Comparison of ENCODE assay signal across 29 cellular contexts in genomic region chr2:78701546-78701945, GRCh38.
"Had no signal": no experiment of that assay in that cellular context is flagged by ENCODE, and none has a peak within 500 bp of the region (broad histone marks: within the 10 kb centered on the region; RNA-seq: fewer than 3 reads in every experiment).

No MANE protein-coding gene starts in this region.

- H3K4me3 ChIP-seq: esophagus squamous epithelium, gastroesophageal sphincter, heart left ventricle, hepatocyte, lower lobe of right lung, neural progenitor cell, prostate gland, right atrium auricular region, smooth muscle cell, testis, tibial artery had no signal

- H3K27ac ChIP-seq: esophagus squamous epithelium, foreskin keratinocyte, gastroesophageal sphincter, heart left ventricle, hepatocyte, lower lobe of right lung, neural progenitor cell, prostate gland, right atrium auricular region, testis, tibial artery had no signal

- H3K9me3 ChIP-seq: gastroesophageal sphincter, lower lobe of right lung, prostate gland, right atrium auricular region, testis, tibial artery had no signal

- ATAC-seq: effector memory CD8-positive, alpha-beta T cell; foreskin keratinocyte; gastroesophageal sphincter; heart left ventricle; left cardiac atrium; left ventricle myocardium superior; lower lobe of right lung; naive thymus-derived CD4-positive, alpha-beta T cell; sciatic nerve; stimulated activated naive CD8-positive, alpha-beta T cell treated with anti-CD3 and anti-CD28 coated beads, Interleukin-15, amount 100 ng/mL, for 72 hours had no signal

- H3K36me3 ChIP-seq: esophagus squamous epithelium, gastroesophageal sphincter, heart left ventricle, lower lobe of right lung, neural progenitor cell, prostate gland, right atrium auricular region, tibial artery had no signal

- FAIRE-seq: endometrium, urothelium cell line had no signal

- H3K4me2 ChIP-seq: hepatocyte, neural progenitor cell, smooth muscle cell had no signal

- DNase-seq: caudate nucleus; cerebellar nuclear complex; cortex of kidney; effector memory CD8-positive, alpha-beta T cell; erythroblast; esophagus squamous epithelium; foreskin keratinocyte; heart left ventricle; left cardiac atrium; left ventricle myocardium superior; lower lobe of right lung; naive thymus-derived CD4-positive, alpha-beta T cell; stimulated activated CD4-positive, alpha-beta T cell treated with anti-CD3 and anti-CD28 coated beads, Interleukin-12 subunit alpha, Interleukin-12 subunit beta, amount 100 ng/mL, for 4 hours; stimulated activated CD4-positive, alpha-beta T cell treated with anti-CD3 and anti-CD28 coated beads, Interleukin-1b, Interleukin-23, amount 100 ng/mL, for 48 hours; stimulated activated CD4-positive, alpha-beta T cell treated with anti-CD3 and anti-CD28 coated beads, Interleukin-4, amount 100 ng/mL, for 1 hour; stimulated activated CD8-positive, alpha-beta memory T cell treated with anti-CD3 and anti-CD28 coated beads, Interleukin-4, amount 100 ng/mL, for 48 hours; stimulated activated naive CD4-positive, alpha-beta T cell; stimulated activated naive CD8-positive, alpha-beta T cell treated with anti-CD3 and anti-CD28 coated beads, Interleukin-15, amount 100 ng/mL, for 72 hours; testis; tibial artery had no signal

- H2AFZ ChIP-seq: hepatocyte, neural progenitor cell had no signal

- H3K79me2 ChIP-seq: hepatocyte had no signal

- H3K4me1 ChIP-seq: esophagus squamous epithelium, foreskin keratinocyte, gastroesophageal sphincter, heart left ventricle, lower lobe of right lung, neural progenitor cell, prostate gland, right atrium auricular region, testis, tibial artery had no signal

- H3K27me3 ChIP-seq: esophagus squamous epithelium, foreskin keratinocyte, gastroesophageal sphincter, heart left ventricle, hepatocyte, neural progenitor cell, right atrium auricular region, testis, tibial artery had no signal

- H3K9ac ChIP-seq: neural progenitor cell had no signal
